Comparison of ENCODE assay signal across 1 cellular context in genomic region chr20:32577657-32578056, GRCh38.
A peak's percentile ranks its signal among the peaks of the same experiment; 100 is the strongest.
TF ChIP-seq lines count a peak whose summit lies in the region.

No MANE protein-coding gene starts in this region.

TF ChIP-seq in K562, 482 proteins besides CTCF, POLR2A, EP300 and RAD21 (continued from another document):
- no peak for TF ChIP-seq ZBTB33 (CRISPR knock-in tag; IDR thresholded peaks at IDR 0.05)
- no peak for TF ChIP-seq ZNF764 (CRISPR knock-in tag; IDR thresholded peaks at IDR 0.05; ENCODE audit: low read depth)
- TF ChIP-seq SMARCA5 (IDR thresholded peaks at IDR 0.05): peak; percentile 58; the same call in 1 of the 2 replicates
- peak; percentile 95 for TF ChIP-seq RBM25 (IDR thresholded peaks at IDR 0.05; ENCODE audit: low read depth, low read length, severe bottlenecking)
- TF ChIP-seq MAX (CRISPR knock-in tag; IDR thresholded peaks at IDR 0.05): no peak
- no peak for TF ChIP-seq XRCC5 (IDR thresholded peaks at IDR 0.05; ENCODE audit: low read depth, low read length)
- TF ChIP-seq ZNF695 (CRISPR knock-in tag; IDR thresholded peaks at IDR 0.05): no peak
- TF ChIP-seq BCOR (IDR thresholded peaks at IDR 0.05): peak; percentile 91
- peak; percentile 77; the same call in 1 of the 2 replicates for TF ChIP-seq ADNP (tag; IDR thresholded peaks at IDR 0.05)
- no peak for TF ChIP-seq ZNF639 (CRISPR knock-in tag; conservative IDR thresholded peaks at IDR 0.05 in 1 of 2, IDR thresholded peaks at IDR 0.05 in 1 of 2)
- no peak for TF ChIP-seq ARID4B (CRISPR knock-in tag; IDR thresholded peaks at IDR 0.05)
- TF ChIP-seq PURB (CRISPR knock-in tag; IDR thresholded peaks at IDR 0.05; ENCODE audit: low read depth): no peak
- no peak for TF ChIP-seq HIVEP1 (CRISPR knock-in tag; IDR thresholded peaks at IDR 0.05)
TF ChIP-seq in K562: peak in this region for 8.
